10 cellular contexts compared by ENCODE assay signal in genomic region chr1:85582687-85583354, GRCh38. TPM values are rescaled to one million over a fixed set of nuclear protein-coding genes. Genes with fewer than 3 reads are reported as not detected.
DNase-seq lines count a peak whose midpoint lies in the region; ATAC-seq and TF ChIP-seq lines count a peak whose summit lies in the region.
"Had no signal": no experiment of that assay in that cellular context is flagged by ENCODE, and none has a peak within 500 bp of the region (broad histone marks: within the 10 kb centered on the region; RNA-seq: fewer than 3 reads in every experiment).

No MANE protein-coding gene starts in this region.

- peak overlapping the region in 1 of 2 experiments; percentile 73 for H2BK12ac ChIP-seq in mesenchymal stem cell (ENCODE audit: low read length in 2 of 2)

- H2BK120ac ChIP-seq in mesenchymal stem cell (ENCODE audit: low read depth, low read length) = no peak overlapping the region

- 39% methylated on average over 18 of the region's 18 CpGs for WGBS in mesenchymal stem cell

- H3K27me3 ChIP-seq in right atrium auricular region (no peaks in the 10 kb centered on the region), mesenchymal stem cell (ENCODE audit: control insufficient read depth in 1 of 2, insufficient read depth in 1 of 2, low read length in 2 of 2) (no peaks in the 10 kb centered on the region)

- H3K36me3 ChIP-seq in right atrium auricular region = peaks cover 35% of the 10 kb centered on the region
- peaks cover 12 to 26% of the 10 kb centered on the region in 2 experiments for H3K36me3 ChIP-seq in mesenchymal stem cell (ENCODE audit: control insufficient read depth in 1 of 2, insufficient read depth in 2 of 2, low read depth in 1 of 2, low read length in 2 of 2)
- H3K36me3 ChIP-seq: BLaER1 treated with 17β-estradiol and CSF1 and Interleukin-3, amounts not matched to agents 10 nM and 100 nM had no signal

- peak overlapping the region; percentile 24 to 76 for H3K4ac ChIP-seq in mesenchymal stem cell (ENCODE audit: low read depth in 1 of 2, low read length in 2 of 2)

- H4K91ac ChIP-seq in mesenchymal stem cell (ENCODE audit: low read length) = no peak overlapping the region

- H3K27me3 Mint-ChIP-seq in activated T-cell treated with anti-CD3 and anti-CD28 coated beads, Interleukin-2, amount 50 U/mL, for 72 hours (ENCODE audit: low read depth) = peaks cover 69% of the 10 kb centered on the region
- H3K27me3 Mint-ChIP-seq in natural killer cell (ENCODE audit: low read depth in 2 of 2) = peaks cover 41% of the 10 kb centered on the region in 2 donors

- H3K4me1 Mint-ChIP-seq in activated T-cell treated with anti-CD3 and anti-CD28 coated beads, Interleukin-2, amount 50 U/mL, for 72 hours (ENCODE audit: low read depth) = peaks cover 30% of the 10 kb centered on the region
- H3K4me1 Mint-ChIP-seq in natural killer cell = no peaks in the 10 kb centered on the region

- H3K18ac ChIP-seq in mesenchymal stem cell (ENCODE audit: low read depth in 1 of 2, low read length in 2 of 2) = peak overlapping the region; percentile 0 to 95

- no peak for TF ChIP-seq CTCF in right atrium auricular region (IDR thresholded peaks at IDR 0.05)
- no peak for TF ChIP-seq CTCF in natural killer cell (IDR thresholded peaks at IDR 0.05)

- no peak overlapping the region for H2AFZ ChIP-seq in mesenchymal stem cell (ENCODE audit: low read depth, low read length)

- intact Hi-C loops in cardiac septum (cut with DNase I) (loop anchor here (2.0 to 5.0 kb wide), 3 partner anchors 30 to 124 kb away; partner anchors contain the start of gene ZNHIT6), natural killer cell (cut with micrococcal nuclease) (no loop called here)

- no peak overlapping the region for H3K4me3 Mint-ChIP-seq in activated T-cell treated with anti-CD3 and anti-CD28 coated beads, Interleukin-2, amount 50 U/mL, for 72 hours
- H3K4me3 Mint-ChIP-seq in natural killer cell = no peak overlapping the region

- H3K9ac ChIP-seq in mesenchymal stem cell (ENCODE audit: low read length) = peak overlapping the region; percentile 99
- H3K9ac ChIP-seq: BLaER1 treated with 17β-estradiol and CSF1 and Interleukin-3, amounts not matched to agents 10 nM and 100 nM had no signal

- H3K23ac ChIP-seq in mesenchymal stem cell (ENCODE audit: low read length in 2 of 2) = peak overlapping the region in 1 of 2 experiments; percentile 97

- ATAC-seq in activated T-cell treated with anti-CD3 and anti-CD28 coated beads, Interleukin-2, amount 50 U/mL, for 72 hours (replicated peaks in 1 of 2) = no peak
- no peak for ATAC-seq in natural killer cell

- peak overlapping the region; percentile 89 for H3K4me2 ChIP-seq in mesenchymal stem cell (ENCODE audit: low read length, poor library complexity, severe bottlenecking)
- H3K4me2 ChIP-seq: BLaER1 treated with 17β-estradiol and CSF1 and Interleukin-3, amounts not matched to agents 10 nM and 100 nM had no signal

- no peaks in the 10 kb centered on the region for H3K79me1 ChIP-seq in mesenchymal stem cell (replicated peaks; ENCODE audit: low read length, poor library complexity, severe bottlenecking)

- H3K36me3 Mint-ChIP-seq in activated T-cell treated with anti-CD3 and anti-CD28 coated beads, Interleukin-2, amount 50 U/mL, for 72 hours (ENCODE audit: insufficient read depth in 2 of 2) = peaks cover 1 to 2% of the 10 kb centered on the region in 2 donors
- no peaks in the 10 kb centered on the region for H3K36me3 Mint-ChIP-seq in natural killer cell

- no peak overlapping the region for H2AK5ac ChIP-seq in mesenchymal stem cell (ENCODE audit: low read length, severe bottlenecking)

- H2BK5ac ChIP-seq in mesenchymal stem cell (ENCODE audit: low read depth, low read length, poor library complexity, severe bottlenecking) = peak overlapping the region; percentile 1

- H3K14ac ChIP-seq in mesenchymal stem cell (ENCODE audit: low read length in 2 of 2) = peak overlapping the region in 1 of 2 experiments; percentile 100

- H3K27ac ChIP-seq in right atrium auricular region (peak overlapping the region; percentile 98), mesenchymal stem cell (ENCODE audit: low read length, poor library complexity, severe bottlenecking) (peak overlapping the region; percentile 96)
- H3K27ac ChIP-seq: BLaER1 treated with 17β-estradiol and CSF1 and Interleukin-3, amounts not matched to agents 10 nM and 100 nM had no signal

- H4K8ac ChIP-seq in mesenchymal stem cell (ENCODE audit: low read length) = peak overlapping the region; percentile 35

- no peak overlapping the region for H3K27ac Mint-ChIP-seq in activated T-cell treated with anti-CD3 and anti-CD28 coated beads, Interleukin-2, amount 50 U/mL, for 72 hours
- no peak overlapping the region for H3K27ac Mint-ChIP-seq in natural killer cell

- H3K4me1 ChIP-seq in right atrium auricular region (peaks cover 0 to 55% of the 10 kb centered on the region in 2 donors), mesenchymal stem cell (ENCODE audit: control insufficient read depth, insufficient read depth, low read depth, low read length) (peaks cover 6% of the 10 kb centered on the region)
- H3K4me1 ChIP-seq: BLaER1 treated with 17β-estradiol and CSF1 and Interleukin-3, amounts not matched to agents 10 nM and 100 nM had no signal

- DNase-seq in right atrium auricular region (ENCODE audit: low spot score) (no peak), cardiac septum (ENCODE audit: low spot score) (no peak), dermis blood vessel endothelial cell (peak; percentile 57), mesenchymal stem cell (peak; percentile 67), NCI-H2081 (lab: John Stamatoyannopoulos, UW) (no peak), natural killer cell (no peak), DMS153 treated with DMSO at 0.1 percent for 48 hours (lab: John Stamatoyannopoulos, UW; ENCODE audit: unreplicated experiment) (no peak)
- DNase-seq in activated T-cell treated with anti-CD3 and anti-CD28 coated beads, Interleukin-2, amount 50 U/mL, for 72 hours = no peak
- DNase-seq: activated effector memory CD4-positive, alpha-beta T cell treated with Interleukin-2 at 50 U/mL for 16 hours had no signal

- no peaks in the 10 kb centered on the region for H3K9me3 Mint-ChIP-seq in activated T-cell treated with anti-CD3 and anti-CD28 coated beads, Interleukin-2, amount 50 U/mL, for 72 hours
- no peaks in the 10 kb centered on the region for H3K9me3 Mint-ChIP-seq in natural killer cell

- H2BK15ac ChIP-seq in mesenchymal stem cell (ENCODE audit: low read depth, poor library complexity, severe bottlenecking) = no peak overlapping the region

- H3K4me3 ChIP-seq in right atrium auricular region (peak overlapping the region; percentile 84 to 86), mesenchymal stem cell (ENCODE audit: insufficient read depth in 1 of 2, low read depth in 1 of 2, low read length in 2 of 2) (peak overlapping the region; percentile 80 to 92)
- H3K4me3 ChIP-seq: BLaER1 treated with 17β-estradiol and CSF1 and Interleukin-3, amounts not matched to agents 10 nM and 100 nM had no signal

- H3K9me3 ChIP-seq in right atrium auricular region (no peaks in the 10 kb centered on the region), mesenchymal stem cell (ENCODE audit: control insufficient read depth, low read length) (no peaks in the 10 kb centered on the region)

RNA-seq across cellular contexts. Expression of gene CCN1, which starts 2.3 kb away (rescaled TPM):
- total RNA-seq in right atrium auricular region = 100 to 1,000 TPM in 1 of 2 donors, 10 to 100 TPM in 1; 41.8 to 156 TPM
- total RNA-seq in cardiac septum = 143 TPM
- total RNA-seq in dermis blood vessel endothelial cell = 148 and 234 TPM in 2 replicates
- polyA plus RNA-seq in mesenchymal stem cell (2013, experiment 1 of 2) = 408 TPM
- 395 TPM for polyA plus RNA-seq in mesenchymal stem cell (2013, experiment 2 of 2)
- under 1 TPM in 1 of 2 donors, not detected in 1; 0.16 TPM for total RNA-seq in activated T-cell treated with anti-CD3 and anti-CD28 coated beads, Interleukin-2, amount 50 U/mL, for 72 hours
- total RNA-seq in natural killer cell = not detected

Comparison
In these comparisons a context has a peak if more than half of its experiments do, and no peak if none do; other contexts are left out.
1. DNase-seq: peak in dermis blood vessel endothelial cell (single experiment) and mesenchymal stem cell (single experiment); none in right atrium auricular region (single experiment), cardiac septum (single experiment), NCI-H2081 (0 of 2), activated T-cell treated with anti-CD3 and anti-CD28 coated beads, Interleukin-2, amount 50 U/mL, for 72 hours (0 of 2), natural killer cell (single experiment) and DMS153 treated with DMSO at 0.1 percent for 48 hours (single experiment).
2. RNA of gene CCN1, which starts 2.3 kb away (total RNA-seq): 41.8 to 156 TPM in right atrium auricular region, 148 to 234 TPM in dermis blood vessel endothelial cell and 143 TPM in cardiac septum (single experiment); 0.16 TPM in activated T-cell treated with anti-CD3 and anti-CD28 coated beads, Interleukin-2, amount 50 U/mL, for 72 hours and not detected in natural killer cell; every median in the first group is over 10 times any median in the second.